9 cellular contexts compared by ENCODE assay signal in the genomic region with DNA sequence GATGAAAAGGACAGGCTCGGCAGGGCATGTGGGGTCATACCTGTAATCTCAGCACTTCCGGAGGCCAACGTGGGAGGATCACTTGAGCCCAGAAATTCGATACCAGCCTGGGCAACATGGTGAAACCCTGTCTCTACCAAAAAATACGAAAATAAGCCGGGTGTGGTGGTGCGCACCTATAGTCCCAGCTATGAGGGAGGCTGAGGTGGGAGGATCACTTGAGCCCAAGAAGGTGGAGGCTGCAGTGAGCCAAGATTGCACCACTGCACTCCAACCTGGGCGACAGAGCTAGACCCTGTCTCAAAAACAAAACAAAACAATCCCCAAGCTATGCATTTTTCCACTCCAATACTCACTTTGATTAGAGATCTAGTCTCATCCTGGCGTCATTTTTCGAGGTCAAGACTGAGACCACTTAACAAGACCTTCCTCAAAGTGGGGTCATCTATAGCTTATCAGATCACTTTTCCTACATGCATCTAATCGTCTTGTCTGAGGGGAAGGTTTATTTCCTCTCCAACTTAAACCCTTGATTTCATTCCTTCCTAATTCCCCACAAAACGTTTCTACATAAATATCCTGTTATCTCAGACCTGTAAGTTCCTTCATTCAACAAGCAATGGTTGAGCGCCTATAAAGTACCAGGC. TPM values are rescaled to one million over a fixed set of nuclear protein-coding genes. Genes with fewer than 3 reads are reported as not detected.
DNase-seq lines count a peak whose midpoint lies in the region; ATAC-seq and TF ChIP-seq lines count a peak whose summit lies in the region.
"Had no signal": no experiment of that assay in that cellular context is flagged by ENCODE, and none has a peak within 500 bp of the region (broad histone marks: within the 10 kb centered on the region; RNA-seq: fewer than 3 reads in every experiment).

No MANE protein-coding gene starts in this region.

- no peak for TF ChIP-seq CTCF in GM23338 (conservative IDR thresholded peaks at IDR 0.05; ENCODE audit: low read depth in 2 of 2)
- no peak for TF ChIP-seq CTCF in WI38 (IDR thresholded peaks at IDR 0.05; ENCODE audit: low read depth, low read length)

- 0 out of 2 replicates have a peak overlapping the region, but pooled peaks have one; percentile 21 for H2AFZ ChIP-seq in GM23338

- peak overlapping the region; percentile 76; the same call in 1 of the 2 replicates for H3K27ac ChIP-seq in GM23338 (ENCODE audit: low read depth)
- H3K27ac ChIP-seq in right cardiac atrium (ENCODE audit: low read length) = no peak overlapping the region
- H3K27ac ChIP-seq in skeletal muscle tissue (ENCODE audit: low read depth, low read length) = peak overlapping the region; percentile 86

- peak overlapping the region; percentile 76 for H3K4me2 ChIP-seq in GM23338

- H3K4me3 ChIP-seq in GM23338 (peak overlapping the region; percentile 80), WI38 (ENCODE audit: low read depth, low read length) (peak overlapping the region; percentile 72), right cardiac atrium (ENCODE audit: low read length) (peak overlapping the region; percentile 71), skeletal muscle tissue (ENCODE audit: low read length in 3 of 3) (peak overlapping the region; percentile 83 to 89 (median 86))

- no peaks in the 10 kb centered on the region for H3K9me2 ChIP-seq in GM23338 (ENCODE audit: insufficient read depth)

- no peaks in the 10 kb centered on the region for H3K9me3 ChIP-seq in right cardiac atrium (ENCODE audit: control insufficient read depth, low read length)
- H3K9me3 ChIP-seq in skeletal muscle tissue (ENCODE audit: control insufficient read depth in 3 of 3, low read length in 3 of 3) = no peaks in the 10 kb centered on the region

- H3K4me1 ChIP-seq in GM23338 (ENCODE audit: insufficient read depth) (no peaks in the 10 kb centered on the region), right cardiac atrium (ENCODE audit: control insufficient read depth, insufficient read depth, low read length) (peaks cover 3% of the 10 kb centered on the region), skeletal muscle tissue (ENCODE audit: control insufficient read depth in 3 of 3, insufficient read depth in 3 of 3, low read length in 3 of 3) (peaks cover 4 to 15% (median 11%) of the 10 kb centered on the region in 3 donors)

- no peaks in the 10 kb centered on the region for H3K27me3 ChIP-seq in GM23338 (ENCODE audit: insufficient read depth)
- no peaks in the 10 kb centered on the region for H3K27me3 ChIP-seq in right cardiac atrium (ENCODE audit: control insufficient read depth, insufficient read depth)
- no peaks in the 10 kb centered on the region for H3K27me3 ChIP-seq in skeletal muscle tissue (ENCODE audit: control insufficient read depth in 3 of 3, insufficient read depth in 3 of 3, low read length in 3 of 3)

- no peaks in the 10 kb centered on the region for H3K27me3 Mint-ChIP-seq in GM23338 (ENCODE audit: insufficient read depth, low read depth, poor library complexity)

- DNase-seq in GM23338 (ENCODE audit: low spot score) = no peak
- DNase-seq in right cardiac atrium = no peak
- no peak for DNase-seq in OCI-M2 (lab: John Stamatoyannopoulos, UW; ENCODE audit: unreplicated experiment)
- DNase-seq in cerebellum (ENCODE audit: low spot score) = no peak
- DNase-seq in pons (ENCODE audit: low spot score) = no peak

- no peaks in the 10 kb centered on the region for H3K79me2 ChIP-seq in GM23338 (replicated peaks; ENCODE audit: insufficient read depth)

- H3K36me3 Mint-ChIP-seq in GM23338 (ENCODE audit: low read depth) = no peaks in the 10 kb centered on the region

- peak overlapping the region; percentile 97 for H3K4me3 Mint-ChIP-seq in GM23338

- peak overlapping the region; percentile 87 to 91 (median 90) for H3K9ac ChIP-seq in skeletal muscle tissue (ENCODE audit: low read depth in 1 of 3, low read length in 3 of 3)

- 49% methylated on average over 13 of the region's 13 CpGs for whole genome bisulfite sequencing in right cardiac atrium

- peak overlapping the region; percentile 91; the same call in 1 of the 2 replicates for H3K27ac Mint-ChIP-seq in GM23338

- intact Hi-C loops in right cardiac atrium (cut with DNase I) = no loop called here

- no peaks in the 10 kb centered on the region for H3K36me3 ChIP-seq in GM23338 (ENCODE audit: insufficient read depth)
- H3K36me3 ChIP-seq in skeletal muscle tissue (ENCODE audit: control insufficient read depth in 3 of 3, insufficient read depth in 3 of 3, low read length in 3 of 3) = no peaks in the 10 kb centered on the region

- H3K9me3 Mint-ChIP-seq in GM23338 = no peaks in the 10 kb centered on the region

- no peaks in the 10 kb centered on the region for H4K20me1 ChIP-seq in GM23338 (replicated peaks; ENCODE audit: insufficient read depth)

- ATAC-seq in GM23338 (no peak), right cardiac atrium (no peak), HG03442 (IDR thresholded peaks at IDR 0.05; ENCODE audit: unreplicated experiment) (no peak)

- H3F3A ChIP-seq in GM23338 (replicated peaks; ENCODE audit: low read depth) = no peaks in the 10 kb centered on the region

- H3K4me1 Mint-ChIP-seq in GM23338 = peaks cover 4% of the 10 kb centered on the region; the same call in 1 of the 3 replicates

TF ChIP-seq in GM23338, 12 proteins besides CTCF, POLR2A, EP300 and RAD21 (continues in another document):
- TF ChIP-seq POLR2AphosphoS5 (IDR thresholded peaks at IDR 0.05; ENCODE audit: low read depth) = no peak
- TF ChIP-seq, protein P1, sequence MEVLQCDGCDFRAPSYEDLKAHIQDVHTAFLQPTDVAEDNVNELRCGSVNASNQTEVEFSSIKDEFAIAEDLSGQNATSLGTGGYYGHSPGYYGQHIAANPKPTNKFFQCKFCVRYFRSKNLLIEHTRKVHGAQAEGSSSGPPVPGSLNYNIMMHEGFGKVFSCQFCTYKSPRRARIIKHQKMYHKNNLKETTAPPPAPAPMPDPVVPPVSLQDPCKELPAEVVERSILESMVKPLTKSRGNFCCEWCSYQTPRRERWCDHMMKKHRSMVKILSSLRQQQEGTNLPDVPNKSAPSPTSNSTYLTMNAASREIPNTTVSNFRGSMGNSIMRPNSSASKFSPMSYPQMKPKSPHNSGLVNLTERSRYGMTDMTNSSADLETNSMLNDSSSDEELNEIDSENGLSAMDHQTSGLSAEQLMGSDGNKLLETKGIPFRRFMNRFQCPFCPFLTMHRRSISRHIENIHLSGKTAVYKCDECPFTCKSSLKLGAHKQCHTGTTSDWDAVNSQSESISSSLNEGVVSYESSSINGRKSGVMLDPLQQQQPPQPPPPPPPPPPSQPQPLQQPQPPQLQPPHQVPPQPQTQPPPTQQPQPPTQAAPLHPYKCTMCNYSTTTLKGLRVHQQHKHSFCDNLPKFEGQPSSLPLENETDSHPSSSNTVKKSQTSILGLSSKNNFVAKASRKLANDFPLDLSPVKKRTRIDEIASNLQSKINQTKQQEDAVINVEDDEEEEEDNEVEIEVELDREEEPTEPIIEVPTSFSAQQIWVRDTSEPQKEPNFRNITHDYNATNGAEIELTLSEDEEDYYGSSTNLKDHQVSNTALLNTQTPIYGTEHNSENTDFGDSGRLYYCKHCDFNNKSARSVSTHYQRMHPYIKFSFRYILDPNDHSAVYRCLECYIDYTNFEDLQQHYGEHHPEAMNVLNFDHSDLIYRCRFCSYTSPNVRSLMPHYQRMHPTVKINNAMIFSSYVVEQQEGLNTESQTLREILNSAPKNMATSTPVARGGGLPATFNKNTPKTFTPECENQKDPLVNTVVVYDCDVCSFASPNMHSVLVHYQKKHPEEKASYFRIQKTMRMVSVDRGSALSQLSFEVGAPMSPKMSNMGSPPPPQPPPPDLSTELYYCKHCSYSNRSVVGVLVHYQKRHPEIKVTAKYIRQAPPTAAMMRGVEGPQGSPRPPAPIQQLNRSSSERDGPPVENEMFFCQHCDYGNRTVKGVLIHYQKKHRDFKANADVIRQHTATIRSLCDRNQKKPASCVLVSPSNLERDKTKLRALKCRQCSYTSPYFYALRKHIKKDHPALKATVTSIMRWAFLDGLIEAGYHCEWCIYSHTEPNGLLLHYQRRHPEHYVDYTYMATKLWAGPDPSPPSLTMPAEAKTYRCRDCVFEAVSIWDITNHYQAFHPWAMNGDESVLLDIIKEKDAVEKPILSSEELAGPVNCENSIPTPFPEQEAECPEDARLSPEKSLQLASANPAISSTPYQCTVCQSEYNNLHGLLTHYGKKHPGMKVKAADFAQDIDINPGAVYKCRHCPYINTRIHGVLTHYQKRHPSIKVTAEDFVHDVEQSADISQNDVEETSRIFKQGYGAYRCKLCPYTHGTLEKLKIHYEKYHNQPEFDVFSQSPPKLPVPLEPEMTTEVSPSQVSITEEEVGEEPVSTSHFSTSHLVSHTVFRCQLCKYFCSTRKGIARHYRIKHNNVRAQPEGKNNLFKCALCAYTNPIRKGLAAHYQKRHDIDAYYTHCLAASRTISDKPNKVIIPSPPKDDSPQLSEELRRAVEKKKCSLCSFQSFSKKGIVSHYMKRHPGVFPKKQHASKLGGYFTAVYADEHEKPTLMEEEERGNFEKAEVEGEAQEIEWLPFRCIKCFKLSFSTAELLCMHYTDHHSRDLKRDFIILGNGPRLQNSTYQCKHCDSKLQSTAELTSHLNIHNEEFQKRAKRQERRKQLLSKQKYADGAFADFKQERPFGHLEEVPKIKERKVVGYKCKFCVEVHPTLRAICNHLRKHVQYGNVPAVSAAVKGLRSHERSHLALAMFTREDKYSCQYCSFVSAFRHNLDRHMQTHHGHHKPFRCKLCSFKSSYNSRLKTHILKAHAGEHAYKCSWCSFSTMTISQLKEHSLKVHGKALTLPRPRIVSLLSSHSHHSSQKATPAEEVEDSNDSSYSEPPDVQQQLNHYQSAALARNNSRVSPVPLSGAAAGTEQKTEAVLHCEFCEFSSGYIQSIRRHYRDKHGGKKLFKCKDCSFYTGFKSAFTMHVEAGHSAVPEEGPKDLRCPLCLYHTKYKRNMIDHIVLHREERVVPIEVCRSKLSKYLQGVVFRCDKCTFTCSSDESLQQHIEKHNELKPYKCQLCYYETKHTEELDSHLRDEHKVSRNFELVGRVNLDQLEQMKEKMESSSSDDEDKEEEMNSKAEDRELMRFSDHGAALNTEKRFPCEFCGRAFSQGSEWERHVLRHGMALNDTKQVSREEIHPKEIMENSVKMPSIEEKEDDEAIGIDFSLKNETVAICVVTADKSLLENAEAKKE (CRISPR knock-in tag; IDR thresholded peaks at IDR 0.05) = no peak
- no peak for TF ChIP-seq CREB1 (CRISPR knock-in tag; IDR thresholded peaks at IDR 0.05; ENCODE audit: low read depth)
- no peak for TF ChIP-seq ZNF331 (CRISPR knock-in tag; IDR thresholded peaks at IDR 0.05; ENCODE audit: low read depth)
- TF ChIP-seq NANOG (IDR thresholded peaks at IDR 0.05; ENCODE audit: borderline replicate concordance) = no peak
- TF ChIP-seq STAT1 (IDR thresholded peaks at IDR 0.05; ENCODE audit: unreplicated experiment) = no peak

RNA-seq across cellular contexts. Expression of gene NKAP, which starts 1.3 kb away (rescaled TPM):
- total RNA-seq in GM23338 (2014; rRNA removed; shearing (Covaris generic)) = 4.8 and 6.8 TPM in 2 replicates
- polyA plus RNA-seq in GM23338 (2016; fragmentation: Nextera tagmentation; extraction: Ambion mirVana) (10.4 and 11.6 TPM in 2 replicates), right cardiac atrium (6.3 TPM)
- total RNA-seq in right cardiac atrium (1 to 10 TPM; 5.4 to 7.3 (median 5.5) TPM), skeletal muscle tissue (4.2 TPM), cerebellum (6.9 TPM)

RNA-seq across cellular contexts. Expression of gene AKAP14, which starts 46.6 kb away (rescaled TPM):
- total RNA-seq in GM23338 (2014; rRNA removed; shearing (Covaris generic)) = 2.5 TPM in 1 of 2 replicates, not detected in the other
- polyA plus RNA-seq in GM23338 (2016; fragmentation: Nextera tagmentation; extraction: Ambion mirVana) (3.3 and 5.7 TPM in 2 replicates), right cardiac atrium (not detected)
- total RNA-seq in right cardiac atrium (not detected), skeletal muscle tissue (not detected), cerebellum (2.4 TPM)
- total RNA-seq: renal cortical epithelial cell had no signal
